In genomic region chr2:156322681-156323211, GRCh38 we compare ENCODE assay signal across 11 cellular contexts. TPM values are rescaled to one million over a fixed set of nuclear protein-coding genes. Genes with fewer than 3 reads are reported as not detected.
DNase-seq lines count a peak whose midpoint lies in the region; ATAC-seq and TF ChIP-seq lines count a peak whose summit lies in the region.
"Had no signal": no experiment of that assay in that cellular context is flagged by ENCODE, and none has a peak within 500 bp of the region (broad histone marks: within the 10 kb centered on the region; RNA-seq: fewer than 3 reads in every experiment).

No MANE protein-coding gene starts in this region.

- H3K27me3 Mint-ChIP-seq in WTC11 (ENCODE audit: low read depth) (peaks cover 100% of the 10 kb centered on the region), immature natural killer cell (ENCODE audit: low read depth in 3 of 3) (peaks cover 66 to 73% (median 68%) of the 10 kb centered on the region in 3 donors)

- TF ChIP-seq CTCF in WTC11 (IDR thresholded peaks at IDR 0.05) (no peak), sigmoid colon (IDR thresholded peaks at IDR 0.05) (no peak)

- H3K9me3 Mint-ChIP-seq in WTC11 = peaks cover 4% of the 10 kb centered on the region; the same call in 1 of the 2 replicates
- H3K9me3 Mint-ChIP-seq in immature natural killer cell = peaks cover 0 to 2% (median 0%) of the 10 kb centered on the region in 6 donors

- WGBS in right cardiac atrium = 18% methylated on average over 26 of the region's 26 CpGs
- 18 to 22% methylated on average over 26 of the region's 26 CpGs for WGBS in sigmoid colon, 2 donors

- H3K27ac Mint-ChIP-seq in WTC11 (no peak overlapping the region), immature natural killer cell (peak overlapping the region in 4 of 6 donors; percentile 20 to 88 (median 58))

- no peak overlapping the region for H3K27ac ChIP-seq in right cardiac atrium (ENCODE audit: low read length)
- no peak overlapping the region for H3K27ac ChIP-seq in sigmoid colon

- H3K36me3 ChIP-seq in sigmoid colon = peaks cover 0 to 20% (median 2%) of the 10 kb centered on the region in 4 donors

- peak overlapping the region; percentile 41 for H3K4me3 ChIP-seq in right cardiac atrium (ENCODE audit: low read length)
- peak overlapping the region in 2 of 4 donors; percentile 8 to 39 for H3K4me3 ChIP-seq in sigmoid colon

- H3K9me3 ChIP-seq in right cardiac atrium (ENCODE audit: control insufficient read depth, low read length) = no peaks in the 10 kb centered on the region
- no peaks in the 10 kb centered on the region for H3K9me3 ChIP-seq in sigmoid colon

- H3K4me3 Mint-ChIP-seq in WTC11 (peak overlapping the region; percentile 62), immature natural killer cell (peak overlapping the region; percentile 76 to 87 (median 80))

- H3K4me1 ChIP-seq in right cardiac atrium (ENCODE audit: control insufficient read depth, insufficient read depth, low read length) = no peaks in the 10 kb centered on the region
- H3K4me1 ChIP-seq in sigmoid colon = peaks cover 0 to 35% (median 34%) of the 10 kb centered on the region in 4 donors

- H3K36me3 Mint-ChIP-seq in WTC11 = peaks cover 4% of the 10 kb centered on the region
- H3K36me3 Mint-ChIP-seq in immature natural killer cell = peaks cover 13 to 24% (median 17%) of the 10 kb centered on the region in 3 donors

- H3K4me1 Mint-ChIP-seq in WTC11 (peaks cover 60% of the 10 kb centered on the region), immature natural killer cell (peaks cover 41 to 42% of the 10 kb centered on the region in 2 donors)

- TF ChIP-seq EP300 in sigmoid colon (IDR thresholded peaks at IDR 0.05) = no peak

- POLR2A ChIA-PET in WTC11 (lab: Charles Lee) = interaction anchor here (0.5 to 0.6 kb wide), 2 partner anchors 9 to 80 kb away, joined by 3 read pairs; no protein-coding TSS in a partner anchor

- CTCF ChIA-PET in WTC11 (lab: Charles Lee) = interaction anchor here (0.9 to 1.5 kb wide), 2 partner anchors 12 to 212 kb away, joined by 3 to 4 read pairs; no protein-coding TSS in a partner anchor

- DNase-seq in right cardiac atrium = peak in 1 of 3 donors; percentile 43
- DNase-seq in left ventricle myocardium superior = no peak
- peak; percentile 50 for DNase-seq in WTC11 (ENCODE audit: low spot score)
- DNase-seq in immature natural killer cell = peak in 2 of 3 donors; percentile 22 to 30
- DNase-seq in iPS-NIHi7 (ENCODE audit: extremely low spot score) = no peak
- DNase-seq in D341Med (ENCODE audit: low spot score) = no peak
- DNase-seq in DMS 273 (lab: John Stamatoyannopoulos, UW; ENCODE audit: unreplicated experiment) = no peak
- DNase-seq in sigmoid colon = no peak
- DNase-seq: activated effector memory CD4-positive, alpha-beta T cell treated with Interleukin-2 at 50 U/mL for 16 hours; Calu3; NCI-H69 had no signal

- ATAC-seq in right cardiac atrium (no peak), left ventricle myocardium superior (no peak), WTC11 (peak; percentile 15)

- H3K27me3 ChIP-seq in right cardiac atrium (ENCODE audit: control insufficient read depth, insufficient read depth) (no peaks in the 10 kb centered on the region), sigmoid colon (peaks cover 20 to 68% (median 41%) of the 10 kb centered on the region in 3 donors)

- intact Hi-C loops in right cardiac atrium (cut with DNase I) = no loop called here
- intact Hi-C loops in left ventricle myocardium superior (cut with micrococcal nuclease) = no loop called here
- intact Hi-C loops in sigmoid colon (cut with DNase I) = no loop called here

- TF ChIP-seq POLR2A in sigmoid colon (IDR thresholded peaks at IDR 0.05) = no peak

TF ChIP-seq in WTC11, 78 proteins besides CTCF, POLR2A, EP300 and RAD21:
- no peak for TF ChIP-seq FOXK1 (CRISPR knock-in tag; IDR thresholded peaks at IDR 0.05)
- TF ChIP-seq TEAD1 (CRISPR knock-in tag; IDR thresholded peaks at IDR 0.05) = 0 out of 2 replicates have a peak, but pooled peaks have one; percentile 58
- TF ChIP-seq, protein P1, sequence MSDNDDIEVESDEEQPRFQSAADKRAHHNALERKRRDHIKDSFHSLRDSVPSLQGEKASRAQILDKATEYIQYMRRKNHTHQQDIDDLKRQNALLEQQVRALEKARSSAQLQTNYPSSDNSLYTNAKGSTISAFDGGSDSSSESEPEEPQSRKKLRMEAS (CRISPR knock-in tag; IDR thresholded peaks at IDR 0.05) = peak; percentile 58; the same call in 1 of the 2 replicates

RNA-seq across cellular contexts. Expression of gene NR4A2, which starts 9.8 kb away (rescaled TPM):
- total RNA-seq in right cardiac atrium (10 to 100 TPM in 1 of 4 donors, 1 to 10 TPM in 3; 3.2 to 14.5 (median 6.1) TPM), left ventricle myocardium superior (1.4 TPM), WTC11 (2021) (0.66 to 0.69 TPM (median 0.66 TPM) in 3 replicates), sigmoid colon (1 to 10 TPM; 1.8 to 5.0 (median 2.6) TPM)
- polyA plus RNA-seq in right cardiac atrium (22.7 TPM), immature natural killer cell (10 to 100 TPM; 21.0 to 46.7 (median 21.7) TPM), sigmoid colon (10 to 100 TPM in 1 of 3 donors, 1 to 10 TPM in 2; 1.8 to 11.3 (median 2.8) TPM)

Comparison
In these comparisons a context has a peak if more than half of its experiments do, and no peak if none do; other contexts are left out.
1. DNase-seq: peak in WTC11 (single experiment) and immature natural killer cell (2 of 3); none in left ventricle myocardium superior (single experiment), iPS-NIHi7 (single experiment), D341Med (single experiment), DMS 273 (single experiment) and sigmoid colon (single experiment).